ENCODE assay signal across 1 cellular context in genomic region chr7:28484276-28484675, GRCh38.
TF ChIP-seq lines count a peak whose summit lies in the region.

No MANE protein-coding gene starts in this region.

TF ChIP-seq in GM12878, 131 proteins besides CTCF, POLR2A, EP300 and RAD21 (continues in another document):
- TF ChIP-seq PRDM15 (CRISPR knock-in tag; IDR thresholded peaks at IDR 0.05) (no peak), SREBF2 (IDR thresholded peaks at IDR 0.05; ENCODE audit: low read length) (no peak), CEBPB (IDR thresholded peaks at IDR 0.05; ENCODE audit: borderline replicate concordance in 1 of 2, low read depth in 2 of 2, low read length in 2 of 2) (no peak), SMAD1 (IDR thresholded peaks at IDR 0.05; ENCODE audit: low read depth, partially characterized antibody) (no peak), ZNF384 (IDR thresholded peaks at IDR 0.05; ENCODE audit: borderline replicate concordance, low read depth, low read length) (no peak), POLR2AphosphoS5 (IDR thresholded peaks at IDR 0.05; ENCODE audit: low read length) (no peak), STAT1 (conservative IDR thresholded peaks at IDR 0.05) (no peak), SKIL (IDR thresholded peaks at IDR 0.05; ENCODE audit: low read depth, poor library complexity, severe bottlenecking) (no peak), ZZZ3 (IDR thresholded peaks at IDR 0.05; ENCODE audit: control insufficient read depth, insufficient read length, low read depth) (no peak), BCL3 (IDR thresholded peaks at IDR 0.05; ENCODE audit: borderline replicate concordance, insufficient read depth, low read depth, low read length, poor library complexity, severe bottlenecking) (peak; percentile 94), BCLAF1 (IDR thresholded peaks at IDR 0.05) (no peak), ATF2 (IDR thresholded peaks at IDR 0.05; ENCODE audit: low read length) (peak; percentile 59; the same call in 1 of the 2 replicates), IRF3 (IDR thresholded peaks at IDR 0.05) (no peak), NFXL1 (IDR thresholded peaks at IDR 0.05; ENCODE audit: borderline replicate concordance) (no peak), PML (IDR thresholded peaks at IDR 0.05; ENCODE audit: low read length) (peak; percentile 53; the same call in 1 of the 2 replicates), SIN3A (IDR thresholded peaks at IDR 0.05; ENCODE audit: low read depth, low read length) (no peak), MYC (IDR thresholded peaks at IDR 0.05; ENCODE audit: insufficient read depth, insufficient read length, insufficient replicate concordance, low read length, severe bottlenecking) (no peak), FOXM1 (IDR thresholded peaks at IDR 0.05; ENCODE audit: low read depth, low read length) (no peak), CHD4 (IDR thresholded peaks at IDR 0.05) (no peak), FOXK2 (IDR thresholded peaks at IDR 0.05) (no peak), NR2C2 (IDR thresholded peaks at IDR 0.05; ENCODE audit: borderline replicate concordance, control insufficient read depth, insufficient read length, low read depth) (no peak), RFX5 (IDR thresholded peaks at IDR 0.05; ENCODE audit: low read depth, low read length) (no peak), PBX3 (IDR thresholded peaks at IDR 0.05; ENCODE audit: insufficient replicate concordance, low read depth, low read length) (no peak), BMI1 (IDR thresholded peaks at IDR 0.05; ENCODE audit: borderline replicate concordance) (no peak), GATAD2B (conservative IDR thresholded peaks at IDR 0.05; ENCODE audit: low read depth) (peak; percentile 42; the same call in 1 of the 2 replicates), RUNX3 (IDR thresholded peaks at IDR 0.05; ENCODE audit: low read length) (peak; percentile 34; the same call in 1 of the 2 replicates), NFIC (IDR thresholded peaks at IDR 0.05; ENCODE audit: low read depth, low read length) (peak; percentile 72; the same call in 1 of the 2 replicates), PKNOX1 (IDR thresholded peaks at IDR 0.05) (no peak), MAX (IDR thresholded peaks at IDR 0.05; ENCODE audit: low read depth, low read length) (no peak), E2F4 (IDR thresholded peaks at IDR 0.05; ENCODE audit: low read depth, low read length) (no peak), RB1 (IDR thresholded peaks at IDR 0.05; ENCODE audit: borderline replicate concordance) (peak; percentile 16; the same call in 1 of the 2 replicates), HDGF (IDR thresholded peaks at IDR 0.05) (no peak), IKZF1 (conservative IDR thresholded peaks at IDR 0.05) (no peak; the same call in 1 of the 2 replicates), RELA (IDR thresholded peaks at IDR 0.05; ENCODE audit: borderline replicate concordance, partially characterized antibody) (no peak), ATF3 (IDR thresholded peaks at IDR 0.05; ENCODE audit: borderline replicate concordance, extremely low read depth, low read depth, low read length) (no peak), BACH1 (IDR thresholded peaks at IDR 0.05; ENCODE audit: borderline replicate concordance) (no peak), FOS (IDR thresholded peaks at IDR 0.05; ENCODE audit: borderline replicate concordance, extremely low read depth, insufficient read length) (no peak), ATF7 (IDR thresholded peaks at IDR 0.05; ENCODE audit: low read depth) (0 out of 2 replicates have a peak, but pooled peaks have one; percentile 17), MEF2A (IDR thresholded peaks at IDR 0.05; ENCODE audit: insufficient read depth, low read depth, low read length) (peak; percentile 49; the same call in 1 of the 2 replicates), SIX5 (IDR thresholded peaks at IDR 0.05; ENCODE audit: low read depth, low read length, severe bottlenecking) (no peak), YY1 (IDR thresholded peaks at IDR 0.05; ENCODE audit: low read depth, low read length) (no peak)
